12 cellular contexts compared by ENCODE assay signal in genomic region chr2:96540136-96540535, GRCh38. TPM values are rescaled to one million over a fixed set of nuclear protein-coding genes. Genes with fewer than 3 reads are reported as not detected.
DNase-seq lines count a peak whose midpoint lies in the region; ATAC-seq and TF ChIP-seq lines count a peak whose summit lies in the region.
"Had no signal": no experiment of that assay in that cellular context is flagged by ENCODE, and none has a peak within 500 bp of the region (broad histone marks: within the 10 kb centered on the region; RNA-seq: fewer than 3 reads in every experiment).

No MANE protein-coding gene starts in this region.

- H3K27ac ChIP-seq in uterus, result peak overlapping the region; percentile 100

- ATAC-seq in left ventricle myocardium superior (no peak), Right ventricle myocardium inferior (no peak), GM18511 (IDR thresholded peaks at IDR 0.05; ENCODE audit: unreplicated experiment) (no peak)
- no peak for ATAC-seq in activated CD8-positive, alpha-beta T cell treated with anti-CD3 and anti-CD28 coated beads, Interleukin-2, amount 10 ng/mL, durations not matched to agents 7 days and 5 days

- peaks cover 65% of the 10 kb centered on the region for H3K4me1 Mint-ChIP-seq in activated CD8-positive, alpha-beta T cell treated with anti-CD3 and anti-CD28 coated beads, Interleukin-2, amount 10 ng/mL, durations not matched to agents 7 days and 5 days (ENCODE audit: low read depth)

- no peaks in the 10 kb centered on the region for H3K9me3 ChIP-seq in uterus
- H3K9me3 ChIP-seq: HAP-1 had no signal

- TF ChIP-seq CTCF in fibroblast of villous mesenchyme (IDR thresholded peaks at IDR 0.05; ENCODE audit: insufficient read depth, low read depth, low read length) (no peak), uterus (IDR thresholded peaks at IDR 0.05) (no peak)

- H3K27me3 ChIP-seq in uterus, result no peaks in the 10 kb centered on the region

- TF ChIP-seq POLR2A in uterus (IDR thresholded peaks at IDR 0.05), result no peak

- no peaks in the 10 kb centered on the region for H3K27me3 Mint-ChIP-seq in activated CD8-positive, alpha-beta T cell treated with anti-CD3 and anti-CD28 coated beads, Interleukin-2, amount 10 ng/mL, durations not matched to agents 7 days and 5 days (ENCODE audit: low read depth)

- no peak overlapping the region for H3K4me3 ChIP-seq in fibroblast of villous mesenchyme (ENCODE audit: low read depth, low read length)
- no peak overlapping the region for H3K4me3 ChIP-seq in uterus
- H3K4me3 ChIP-seq: HAP-1 had no signal

- H3K27ac Mint-ChIP-seq in activated CD8-positive, alpha-beta T cell treated with anti-CD3 and anti-CD28 coated beads, Interleukin-2, amount 10 ng/mL, durations not matched to agents 7 days and 5 days, result peak overlapping the region; percentile 82

- no peaks in the 10 kb centered on the region for H3K36me3 ChIP-seq in uterus
- H3K36me3 ChIP-seq: HAP-1 had no signal

- intact Hi-C loops in left ventricle myocardium superior (cut with micrococcal nuclease), result no loop called here
- intact Hi-C loops in Right ventricle myocardium inferior (cut with DNase I), result no loop called here
- intact Hi-C loops in uterus (cut with DNase I; ENCODE audit: low total_unique reads), result no loop called here

- POLR2A ChIA-PET in activated CD8-positive, alpha-beta T cell treated with anti-CD3 and anti-CD28 coated beads, Interleukin-2, amount 10 ng/mL, durations not matched to agents 7 days and 5 days (lab: Charles Lee), result interaction anchor here (0.5 to 5.4 kb wide), 5 partner anchors 8 to 15 kb away, joined by 3 to 99 read pairs (median 7); no protein-coding TSS in a partner anchor

- peaks cover 51% of the 10 kb centered on the region for H3K36me3 Mint-ChIP-seq in activated CD8-positive, alpha-beta T cell treated with anti-CD3 and anti-CD28 coated beads, Interleukin-2, amount 10 ng/mL, durations not matched to agents 7 days and 5 days (ENCODE audit: low read depth)

- H3K4me1 ChIP-seq in uterus, result peaks cover 7 to 19% of the 10 kb centered on the region in 2 donors

- CTCF ChIA-PET in activated CD8-positive, alpha-beta T cell treated with anti-CD3 and anti-CD28 coated beads, Interleukin-2, amount 10 ng/mL, durations not matched to agents 7 days and 5 days (lab: Charles Lee), result interaction anchor here (0.9 to 8.0 kb wide), 3 partner anchors 12 to 133 kb away, joined by 4 to 90 read pairs (median 26); no protein-coding TSS in a partner anchor

- no peaks in the 10 kb centered on the region for H3K9me3 Mint-ChIP-seq in activated CD8-positive, alpha-beta T cell treated with anti-CD3 and anti-CD28 coated beads, Interleukin-2, amount 10 ng/mL, durations not matched to agents 7 days and 5 days (ENCODE audit: insufficient read depth)

- peak overlapping the region; percentile 83 for H3K4me3 Mint-ChIP-seq in activated CD8-positive, alpha-beta T cell treated with anti-CD3 and anti-CD28 coated beads, Interleukin-2, amount 10 ng/mL, durations not matched to agents 7 days and 5 days

- DNase-seq in left ventricle myocardium superior, result peak; percentile 20
- no peak for DNase-seq in Right ventricle myocardium inferior (ENCODE audit: missing footprints)
- DNase-seq in activated CD8-positive, alpha-beta T cell treated with anti-CD3 and anti-CD28 coated beads, Interleukin-2, amount 10 ng/mL, durations not matched to agents 7 days and 5 days, result no peak
- peak; percentile 69 for DNase-seq in fibroblast of villous mesenchyme (ENCODE audit: low read depth)
- no peak for DNase-seq in uterus
- DNase-seq in dermis blood vessel endothelial cell, result no peak
- DNase-seq in NCI-H748 (lab: John Stamatoyannopoulos, UW; ENCODE audit: unreplicated experiment), result no peak
- DNase-seq: COR-L47 had no signal

RNA-seq across cellular contexts. Expression of gene ARID5A, which starts 3.6 kb away (rescaled TPM):
- total RNA-seq in left ventricle myocardium superior (6.9 TPM), Right ventricle myocardium inferior (8.7 TPM), fibroblast of villous mesenchyme (9.5 and 18.4 TPM in 2 replicates), uterus (10 to 100 TPM; 15.1 to 73.5 (median 36.3) TPM), dermis blood vessel endothelial cell (11.4 and 15.4 TPM in 2 replicates)
- total RNA-seq in activated CD8-positive, alpha-beta T cell treated with anti-CD3 and anti-CD28 coated beads, Interleukin-2, amount 10 ng/mL, durations not matched to agents 7 days and 5 days, result 10 to 100 TPM; 37.7 to 40.1 TPM

RNA-seq across cellular contexts. Expression of gene NEURL3, which starts 35.0 kb away (rescaled TPM):
- total RNA-seq in left ventricle myocardium superior, result not detected
- 0.14 TPM for total RNA-seq in Right ventricle myocardium inferior
- total RNA-seq in activated CD8-positive, alpha-beta T cell treated with anti-CD3 and anti-CD28 coated beads, Interleukin-2, amount 10 ng/mL, durations not matched to agents 7 days and 5 days, result not detected
- not detected in 2 replicates for total RNA-seq in fibroblast of villous mesenchyme
- not detected for total RNA-seq in uterus
- total RNA-seq in dermis blood vessel endothelial cell, result 0.05 and 0.51 TPM in 2 replicates
- total RNA-seq: HT1080, mesenteric fat pad had no signal

Comparison
In these comparisons a context has a peak if more than half of its experiments do, and no peak if none do; other contexts are left out.
1. DNase-seq: peak in left ventricle myocardium superior (single experiment) and fibroblast of villous mesenchyme (single experiment); none in Right ventricle myocardium inferior (single experiment), activated CD8-positive, alpha-beta T cell treated with anti-CD3 and anti-CD28 coated beads, Interleukin-2, amount 10 ng/mL, durations not matched to agents 7 days and 5 days (single experiment), uterus (0 of 2), dermis blood vessel endothelial cell (single experiment) and NCI-H748 (single experiment).